In the genomic region with DNA sequence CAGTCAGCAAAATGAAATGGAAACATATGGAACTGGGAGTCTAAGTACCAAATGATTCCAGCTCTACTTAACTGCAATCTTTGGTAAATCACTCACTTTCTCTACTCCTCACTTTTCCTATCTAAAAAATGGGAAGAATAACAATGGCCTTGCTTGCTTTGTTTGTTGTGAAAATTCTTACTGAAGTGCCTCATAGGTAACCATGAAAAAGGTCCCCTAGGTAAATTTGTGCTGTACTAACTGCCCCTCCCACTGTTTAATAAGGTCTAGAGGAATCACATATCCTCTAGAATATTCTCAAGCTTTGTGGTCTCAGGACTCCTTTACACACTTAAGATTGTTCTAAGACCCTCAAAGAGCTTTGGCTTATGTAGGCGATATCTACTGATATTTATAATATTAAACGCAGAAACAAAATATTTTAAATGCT, we compare ENCODE assay signal across 21 cellular contexts.
DNase-seq lines count a peak whose midpoint lies in the region; ATAC-seq, FAIRE-seq and TF ChIP-seq lines count a peak whose summit lies in the region.
"Had no signal": no experiment of that assay in that cellular context is flagged by ENCODE, and none has a peak within 500 bp of the region (broad histone marks: within the 10 kb centered on the region; RNA-seq: fewer than 3 reads in every experiment).

No MANE protein-coding gene starts in this region.

- H3K36me3 ChIP-seq in breast epithelium: no peaks in the 10 kb centered on the region
- no peaks in the 10 kb centered on the region for H3K36me3 ChIP-seq in astrocyte (ENCODE audit: insufficient read depth, low read length)
- H3K36me3 ChIP-seq in uterus: no peaks in the 10 kb centered on the region
- H3K36me3 ChIP-seq in testis (ENCODE audit: low read depth, missing control alignments): no peaks in the 10 kb centered on the region
- H3K36me3 ChIP-seq: ascending aorta, neural progenitor cell had no signal

- H3K4me1 Mint-ChIP-seq in MCF 10A (ENCODE audit: insufficient read depth, unreplicated experiment) (peaks cover 40% of the 10 kb centered on the region), astrocyte (ENCODE audit: low read depth, unreplicated experiment) (peaks cover 47% of the 10 kb centered on the region), mesothelial cell of epicardium (peaks cover 59% of the 10 kb centered on the region)
- H3K4me1 Mint-ChIP-seq: memory B cell had no signal

- H3K27me3 Mint-ChIP-seq in MCF 10A (ENCODE audit: insufficient read depth, unreplicated experiment) (no peaks in the 10 kb centered on the region), astrocyte (ENCODE audit: low read depth, unreplicated experiment) (no peaks in the 10 kb centered on the region), mesothelial cell of epicardium (ENCODE audit: low read depth) (no peaks in the 10 kb centered on the region)
- H3K27me3 Mint-ChIP-seq: memory B cell had no signal

- no peaks in the 10 kb centered on the region for H3K9me3 ChIP-seq in breast epithelium
- H3K9me3 ChIP-seq in astrocyte (ENCODE audit: insufficient read depth, low read depth, low read length): no peaks in the 10 kb centered on the region
- no peaks in the 10 kb centered on the region for H3K9me3 ChIP-seq in uterus
- H3K9me3 ChIP-seq in testis: no peaks in the 10 kb centered on the region
- H3K9me3 ChIP-seq: ascending aorta had no signal

- H3K9ac ChIP-seq in astrocyte (ENCODE audit: low read length): no peak overlapping the region
- H3K9ac ChIP-seq: BLaER1 treated with 17β-estradiol and CSF1 and Interleukin-3, amounts not matched to agents 10 nM and 100 nM; neural progenitor cell had no signal

- no peak overlapping the region for H2AFZ ChIP-seq in astrocyte (ENCODE audit: low read depth, low read length)
- H2AFZ ChIP-seq: neural progenitor cell had no signal

- H3K79me2 ChIP-seq in astrocyte (ENCODE audit: insufficient read depth, low read length): peaks cover 16% of the 10 kb centered on the region

- H3K36me3 Mint-ChIP-seq in MCF 10A (ENCODE audit: insufficient read depth, unreplicated experiment) (peaks cover 7% of the 10 kb centered on the region), astrocyte (ENCODE audit: low read depth, unreplicated experiment) (peaks cover 7% of the 10 kb centered on the region), mesothelial cell of epicardium (no peaks in the 10 kb centered on the region)
- H3K36me3 Mint-ChIP-seq: memory B cell, neural progenitor cell had no signal

- no peak for TF ChIP-seq POLR2A in breast epithelium (IDR thresholded peaks at IDR 0.05)
- TF ChIP-seq POLR2A in uterus (IDR thresholded peaks at IDR 0.05): no peak
- TF ChIP-seq POLR2A in testis (IDR thresholded peaks at IDR 0.05): no peak

- no peak for DNase-seq in MCF 10A (ENCODE audit: unreplicated experiment)
- DNase-seq in breast epithelium (ENCODE audit: low spot score in 2 of 2): no peak
- DNase-seq in astrocyte (ENCODE audit: low read depth): no peak
- DNase-seq in mesothelial cell of epicardium (ENCODE audit: low spot score in 2 of 2, unreplicated experiment in 2 of 2): no peak
- DNase-seq in uterus: no peak
- DNase-seq in testis: no peak
- DNase-seq in activated naive CD4-positive, alpha-beta T cell treated with Interleukin-2 at 50 U/mL for 16 hours: no peak
- DNase-seq: 8988T; activated gamma-delta T cell treated with Interleukin-2 at 50 U/mL for 16 hours; NCI-H1436 treated with DMSO at 0.1 percent for 48 hours; NCI-H2227 treated with DMSO at 0.1 percent for 48 hours; SHP77; stimulated activated CD4-positive, alpha-beta T cell treated with anti-CD3 and anti-CD28 coated beads, Interleukin-2, amount 100 ng/mL, for 48 hours; T-helper 2 cell had no signal

- peak overlapping the region in 1 of 2 donors; percentile 34 for H3K27ac ChIP-seq in breast epithelium
- H3K27ac ChIP-seq in astrocyte (ENCODE audit: low read depth, low read length): peak overlapping the region; percentile 73
- H3K27ac ChIP-seq in uterus: peak overlapping the region; percentile 15 to 77
- H3K27ac ChIP-seq in testis: peak overlapping the region in 1 of 2 donors; percentile 67
- H3K27ac ChIP-seq: HL-60, neural progenitor cell had no signal

- POLR2A ChIA-PET in MCF 10A (lab: Yijun Ruan, JAX): interaction anchor here (0.6 to 4.5 kb wide), 9 partner anchors 11 to 103 kb away, joined by 3 to 21 read pairs (median 7); a partner anchor contains a TSS

- no TSS peak for BruUV-seq in MCF 10A (replicated peaks; lab: Mats Ljungman, UMichigan)

- ATAC-seq in HG02973 (IDR thresholded peaks at IDR 0.05; ENCODE audit: unreplicated experiment): no peak

- no peaks in the 10 kb centered on the region for H3K9me3 Mint-ChIP-seq in MCF 10A (ENCODE audit: unreplicated experiment)
- no peaks in the 10 kb centered on the region for H3K9me3 Mint-ChIP-seq in astrocyte (ENCODE audit: unreplicated experiment)
- no peaks in the 10 kb centered on the region for H3K9me3 Mint-ChIP-seq in mesothelial cell of epicardium
- H3K9me3 Mint-ChIP-seq: memory B cell had no signal

- H3K4me3 ChIP-seq in breast epithelium (no peak overlapping the region), astrocyte (ENCODE audit: insufficient read depth, low read depth, low read length) (no peak overlapping the region), uterus (no peak overlapping the region), testis (no peak overlapping the region)
- H3K4me3 ChIP-seq: BLaER1 treated with 17β-estradiol and CSF1 and Interleukin-3, amounts not matched to agents 10 nM and 100 nM; neural progenitor cell had no signal

- TF ChIP-seq CTCF in MCF 10A (IDR thresholded peaks at IDR 0.05; ENCODE audit: unreplicated experiment): no peak
- TF ChIP-seq CTCF in breast epithelium (IDR thresholded peaks at IDR 0.05): no peak
- no peak for TF ChIP-seq CTCF in astrocyte (IDR thresholded peaks at IDR 0.05; ENCODE audit: insufficient read depth, low read depth, low read length)
- TF ChIP-seq CTCF in mesothelial cell of epicardium (IDR thresholded peaks at IDR 0.05; ENCODE audit: unreplicated experiment): no peak
- TF ChIP-seq CTCF in uterus (IDR thresholded peaks at IDR 0.05): no peak
- no peak for TF ChIP-seq CTCF in testis (IDR thresholded peaks at IDR 0.05)

- H4K20me1 ChIP-seq in astrocyte (ENCODE audit: insufficient read depth, low read length): no peaks in the 10 kb centered on the region

- H3K4me1 ChIP-seq in breast epithelium (no peaks in the 10 kb centered on the region), astrocyte (ENCODE audit: insufficient read depth, low read length) (peaks cover 30% of the 10 kb centered on the region), uterus (peaks cover 3 to 6% of the 10 kb centered on the region in 2 donors), testis (peaks cover 12% of the 10 kb centered on the region)

- H3K4me3 Mint-ChIP-seq in MCF 10A (ENCODE audit: unreplicated experiment) (no peak overlapping the region), astrocyte (ENCODE audit: unreplicated experiment) (no peak overlapping the region), mesothelial cell of epicardium (no peak overlapping the region)
- H3K4me3 Mint-ChIP-seq: memory B cell, neural progenitor cell had no signal

- H3K27me3 ChIP-seq in breast epithelium (no peaks in the 10 kb centered on the region), astrocyte (ENCODE audit: insufficient read depth, low read length) (no peaks in the 10 kb centered on the region), uterus (no peaks in the 10 kb centered on the region), testis (no peaks in the 10 kb centered on the region)
- H3K27me3 ChIP-seq: ascending aorta; BLaER1 treated with 17β-estradiol and CSF1 and Interleukin-3, amounts not matched to agents 10 nM and 100 nM; neural progenitor cell had no signal

- H3K27ac Mint-ChIP-seq in MCF 10A (ENCODE audit: low read depth, unreplicated experiment) (peak overlapping the region; percentile 95), astrocyte (ENCODE audit: unreplicated experiment) (no peak overlapping the region), mesothelial cell of epicardium (peak overlapping the region; percentile 93)
- H3K27ac Mint-ChIP-seq: memory B cell, neural progenitor cell had no signal

- FAIRE-seq in astrocyte (lab: Jason Lieb, UNC): no peak
- FAIRE-seq: colon had no signal

- intact Hi-C loops in MCF 10A (cut with micrococcal nuclease) (no loop called here), breast epithelium (cut with DNase I; ENCODE audit: low total_unique reads) (no loop called here), uterus (cut with DNase I; ENCODE audit: low total_unique reads) (no loop called here), testis (cut with DNase I; ENCODE audit: low total_unique reads) (no loop called here)

- H3K4me2 ChIP-seq in astrocyte (ENCODE audit: low read length): peak overlapping the region; percentile 74
- H3K4me2 ChIP-seq: neural progenitor cell had no signal

- WGBS in testis, 2 donors: 77 to 88% methylated on average over 2 of the region's 2 CpGs

- CTCF ChIA-PET in MCF 10A (lab: Yijun Ruan, JAX): interaction anchor here (0.5 to 1.6 kb wide), 4 partner anchors 8 to 63 kb away, joined by 3 to 4 read pairs (median 4); a partner anchor contains a TSS
